Comparison of ENCODE assay signal across 5 cellular contexts in the genomic region with DNA sequence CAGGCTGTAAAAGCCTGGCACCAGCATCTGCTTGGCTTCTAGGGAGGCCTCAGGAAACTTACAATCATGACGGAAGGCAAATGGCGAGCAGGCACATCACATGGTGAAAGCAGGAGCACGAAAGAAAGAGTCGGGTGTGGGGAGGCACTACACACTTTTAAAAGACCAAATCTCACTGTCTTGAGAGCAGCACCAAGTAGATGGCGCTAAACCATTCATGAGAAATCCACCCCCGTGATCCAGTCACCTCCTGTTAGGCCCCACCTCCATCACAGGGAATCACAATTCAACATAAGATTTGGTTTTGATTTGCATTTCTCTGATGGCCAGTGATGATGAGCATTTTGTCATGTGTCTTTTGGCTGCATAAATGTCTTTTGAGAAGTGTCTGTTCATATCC. TPM values are rescaled to one million over a fixed set of nuclear protein-coding genes. Genes with fewer than 3 reads are reported as not detected.
"Had no signal": no experiment of that assay in that cellular context is flagged by ENCODE, and none has a peak within 500 bp of the region (broad histone marks: within the 10 kb centered on the region; RNA-seq: fewer than 3 reads in every experiment).

No MANE protein-coding gene starts in this region.

RNA-seq across cellular contexts. Expression of a gene that starts 36.6 kb away (rescaled TPM):
- total RNA-seq: natural killer cell treated with Interleukin-12 subunit alpha and Interleukin-12 subunit beta and Interleukin-15 and Interleukin-18, amount 100 ng/mL, for 72 hours; neural crest cell; osteocyte; pulmonary artery endothelial cell; smooth muscle cell had no signal
- polyA plus RNA-seq: smooth muscle cell had no signal
